Comparison of ENCODE assay signal across 6 cellular contexts in genomic region chr3:119259821-119260220, GRCh38.
"Had no signal": no experiment of that assay in that cellular context is flagged by ENCODE, and none has a peak within 500 bp of the region (broad histone marks: within the 10 kb centered on the region; RNA-seq: fewer than 3 reads in every experiment).

No MANE protein-coding gene starts in this region.

- DNase-seq: GM23248, GOT3, H9, HCEC 1CT, IMR-90 had no signal

- ATAC-seq: K562 had no signal

- H3K27ac ChIP-seq: GM23248 had no signal

- H3K9ac ChIP-seq: GM23248 had no signal

- H3K4me3 Mint-ChIP-seq: H9 had no signal

- H3K4me3 ChIP-seq: GM23248, K562 had no signal

- H3K27ac Mint-ChIP-seq: H9 had no signal
